ENCODE assay signal across 7 cellular contexts in the genomic region with DNA sequence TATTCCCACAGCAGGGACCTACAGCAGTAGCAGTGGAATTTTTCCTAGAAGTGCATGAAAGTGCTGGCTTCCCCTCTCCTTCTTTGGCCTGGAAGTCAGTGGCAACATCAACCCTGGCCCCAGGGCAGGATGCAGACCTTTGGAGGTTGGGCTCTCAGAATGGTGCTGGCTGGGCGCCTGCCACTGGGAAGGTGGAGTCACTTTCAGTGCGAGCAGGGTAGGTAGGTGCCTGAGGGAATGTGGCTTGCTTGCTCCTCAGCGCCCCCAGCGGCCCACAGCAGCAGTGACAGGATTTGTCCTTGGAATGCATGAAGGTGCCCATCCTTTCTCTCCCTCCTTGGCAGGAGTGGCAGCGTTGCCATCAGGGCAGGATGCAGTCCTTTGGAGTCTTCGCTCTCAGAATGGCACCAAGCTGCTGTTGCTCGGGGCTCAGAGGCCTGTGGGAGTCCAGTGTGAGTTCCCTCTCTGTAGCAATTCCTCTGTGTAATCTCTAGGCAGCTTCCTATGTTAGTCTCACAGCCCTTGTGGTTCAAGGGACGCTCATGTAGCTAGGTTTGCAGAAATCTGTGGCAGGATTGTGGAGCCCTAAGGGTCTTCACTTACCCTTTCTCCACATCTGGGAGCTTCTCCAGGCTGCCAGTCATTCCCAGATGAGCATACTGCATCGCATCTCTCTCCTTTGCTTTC.
DNase-seq lines count a peak whose midpoint lies in the region; ATAC-seq and TF ChIP-seq lines count a peak whose summit lies in the region.

No MANE protein-coding gene starts in this region.

- H3K27me3 ChIP-seq in ascending aorta = no peaks in the 10 kb centered on the region

- H3K4me1 ChIP-seq in ascending aorta = no peaks in the 10 kb centered on the region

- no peaks in the 10 kb centered on the region for H3K9me3 ChIP-seq in ascending aorta

- intact Hi-C loops in ascending aorta (cut with DNase I) = no loop called here

- TF ChIP-seq CTCF in ascending aorta (IDR thresholded peaks at IDR 0.05) = no peak

- H3K4me3 ChIP-seq in ascending aorta = no peak overlapping the region

- H3K27ac ChIP-seq in ascending aorta = no peak overlapping the region

- ATAC-seq in GM18867 (IDR thresholded peaks at IDR 0.05; ENCODE audit: unreplicated experiment) (peak; percentile 59), HG03378 (IDR thresholded peaks at IDR 0.05; ENCODE audit: unreplicated experiment) (peak; percentile 52), HG02973 (IDR thresholded peaks at IDR 0.05; ENCODE audit: unreplicated experiment) (no peak)

- no peaks in the 10 kb centered on the region for H3K36me3 ChIP-seq in ascending aorta

- peak; percentile 1 to 47 for DNase-seq in SW 1271 (lab: John Stamatoyannopoulos, UW)
- DNase-seq in iris pigment epithelial cell (ENCODE audit: low read depth) = peak; percentile 11
- DNase-seq in ascending aorta (ENCODE audit: low spot score in 2 of 2) = no peak
- DNase-seq in globus pallidus (ENCODE audit: low spot score) = no peak

Comparison
In these comparisons a context has a peak if more than half of its experiments do, and no peak if none do; other contexts are left out.
1. DNase-seq: peak in SW 1271 (2 of 2) and iris pigment epithelial cell (single experiment); none in ascending aorta (0 of 2) and globus pallidus (single experiment).